In the genomic region with DNA sequence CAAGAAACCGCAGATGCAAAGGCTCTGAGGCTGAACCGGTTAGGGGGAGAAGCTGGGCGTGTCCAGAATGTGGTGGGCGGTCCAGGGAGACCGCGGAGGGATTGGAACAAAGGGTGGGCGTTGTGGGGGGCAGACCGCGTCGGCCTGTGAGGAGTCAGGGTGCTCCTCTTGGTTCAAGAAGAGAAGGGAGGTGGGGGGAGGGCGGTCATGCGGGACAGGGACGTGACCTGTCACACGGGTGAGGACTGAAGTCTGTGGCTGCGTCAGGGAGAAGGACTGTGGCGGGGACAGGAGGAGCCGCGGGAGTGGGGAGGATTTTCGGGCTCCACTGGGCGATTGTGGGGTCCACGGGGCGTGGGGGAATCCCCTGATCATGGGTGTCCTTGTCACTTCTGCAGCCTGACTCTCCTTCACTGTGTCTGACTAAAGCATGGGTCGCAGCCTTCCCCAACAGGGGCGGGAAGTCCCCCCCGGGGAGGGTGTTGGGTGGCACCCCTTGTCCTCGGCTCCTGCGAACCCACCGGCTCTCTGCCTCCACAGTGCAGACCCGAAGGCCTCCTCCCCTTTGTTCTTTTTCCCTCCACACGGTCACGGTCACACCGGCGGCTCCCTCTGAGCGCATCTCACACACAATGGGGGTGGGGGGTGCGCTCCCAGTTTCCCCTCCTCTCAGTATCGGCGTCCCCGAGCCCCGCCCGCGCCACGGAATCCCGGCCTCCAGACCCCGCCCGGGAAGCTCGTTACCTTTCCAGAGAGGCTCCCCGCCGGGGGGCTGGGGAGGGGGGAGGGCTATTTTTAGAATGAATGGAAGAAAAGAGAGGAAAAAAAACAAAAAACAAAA, we compare ENCODE assay signal across 8 cellular contexts. TPM values are rescaled to one million over a fixed set of nuclear protein-coding genes. Genes with fewer than 3 reads are reported as not detected.
A peak's percentile ranks its signal among the peaks of the same experiment; 100 is the strongest.
DNase-seq lines count a peak whose midpoint lies in the region; ATAC-seq and TF ChIP-seq lines count a peak whose summit lies in the region.

No MANE protein-coding gene starts in this region.

- peaks cover 48 to 60% of the 10 kb centered on the region in 2 donors for H3K27me3 ChIP-seq in duodenal mucosa (ENCODE audit: control insufficient read depth in 1 of 2, insufficient read depth in 2 of 2, low read length in 2 of 2)

- intact Hi-C loops in activated CD4-positive, alpha-beta T cell treated with anti-CD3 and anti-CD28 coated beads for 36 hours (cut with DNase I, micrococcal nuclease) = no loop called here

- TF ChIP-seq CTCF in GM13976 (IDR thresholded peaks at IDR 0.05; ENCODE audit: borderline replicate concordance, control extremely low read depth, extremely low read depth, insufficient read depth, missing control alignments) (no peak), omental fat pad (IDR thresholded peaks at IDR 0.05) (no peak)

- H3K4me1 Mint-ChIP-seq in activated CD4-positive, alpha-beta T cell treated with anti-CD3 and anti-CD28 coated beads for 36 hours = peaks cover 52% of the 10 kb centered on the region
- peaks cover 49% of the 10 kb centered on the region for H3K4me1 Mint-ChIP-seq in stimulated activated effector memory CD8-positive, alpha-beta T cell treated with anti-CD3 and anti-CD28 coated beads, Interleukin-12 subunit alpha, Interleukin-12 subunit beta, amount 100 ng/mL, for 72 hours

- H3K9me3 ChIP-seq in SK-N-MC (ENCODE audit: low read depth, low read length) (no peaks in the 10 kb centered on the region), duodenal mucosa (ENCODE audit: control insufficient read depth in 1 of 2, low read length in 2 of 2) (no peaks in the 10 kb centered on the region)

- H3K9me3 Mint-ChIP-seq in activated CD4-positive, alpha-beta T cell treated with anti-CD3 and anti-CD28 coated beads for 36 hours (ENCODE audit: low read depth) = no peaks in the 10 kb centered on the region
- no peaks in the 10 kb centered on the region for H3K9me3 Mint-ChIP-seq in stimulated activated effector memory CD8-positive, alpha-beta T cell treated with anti-CD3 and anti-CD28 coated beads, Interleukin-12 subunit alpha, Interleukin-12 subunit beta, amount 100 ng/mL, for 72 hours

- peak overlapping the region; percentile 94 for H3K4me3 ChIP-seq in SK-N-MC
- H3K4me3 ChIP-seq in duodenal mucosa (ENCODE audit: low read depth in 1 of 2, low read length in 2 of 2) = peak overlapping the region; percentile 8 to 16

- H3K9ac ChIP-seq in SK-N-MC (ENCODE audit: insufficient read length) (peak overlapping the region; percentile 51), duodenal mucosa (ENCODE audit: low read depth in 1 of 2, low read length in 2 of 2) (no peak overlapping the region)

- peaks cover 5 to 34% of the 10 kb centered on the region in 2 donors for H3K4me1 ChIP-seq in duodenal mucosa (ENCODE audit: control insufficient read depth in 1 of 2, insufficient read depth in 2 of 2, low read length in 2 of 2)

- CTCF ChIA-PET in activated CD4-positive, alpha-beta T cell treated with anti-CD3 and anti-CD28 coated beads for 36 hours (lab: Charles Lee) = interaction anchor here (0.6 to 1.3 kb wide), 4 partner anchors 44 to 415 kb away, joined by 3 to 6 read pairs (median 3); no protein-coding TSS in a partner anchor

- DNase-seq in activated CD4-positive, alpha-beta T cell treated with anti-CD3 and anti-CD28 coated beads for 36 hours = peak; percentile 61
- no peak for DNase-seq in activated CD4-positive, alpha-beta T cell treated with anti-CD3 and anti-CD28 coated beads for 1 hour
- DNase-seq in SK-N-MC (ENCODE audit: low read depth, low spot score) (no peak), GM13976 (ENCODE audit: low spot score) (no peak), omental fat pad (ENCODE audit: low spot score) (no peak)
- peak in 1 of 2 donors; percentile 43 for DNase-seq in stimulated activated effector memory CD8-positive, alpha-beta T cell treated with anti-CD3 and anti-CD28 coated beads, Interleukin-12 subunit alpha, Interleukin-12 subunit beta, amount 100 ng/mL, for 72 hours (ENCODE audit: low spot score in 2 of 2)

- no peak for ATAC-seq in activated CD4-positive, alpha-beta T cell treated with anti-CD3 and anti-CD28 coated beads for 36 hours
- peak; percentile 47 for ATAC-seq in stimulated activated effector memory CD8-positive, alpha-beta T cell treated with anti-CD3 and anti-CD28 coated beads, Interleukin-12 subunit alpha, Interleukin-12 subunit beta, amount 100 ng/mL, for 72 hours
- ATAC-seq in HG02588 (IDR thresholded peaks at IDR 0.05; ENCODE audit: unreplicated experiment) = no peak
- ATAC-seq in omental fat pad (ENCODE audit: low FRiP score) = no peak

- peak overlapping the region; percentile 16 for H3K27ac Mint-ChIP-seq in activated CD4-positive, alpha-beta T cell treated with anti-CD3 and anti-CD28 coated beads for 36 hours
- H3K27ac Mint-ChIP-seq in stimulated activated effector memory CD8-positive, alpha-beta T cell treated with anti-CD3 and anti-CD28 coated beads, Interleukin-12 subunit alpha, Interleukin-12 subunit beta, amount 100 ng/mL, for 72 hours = peak overlapping the region; percentile 93

- in situ Hi-C loops in GM13976 (cut with MboI; ENCODE audit: low sequenced_read_pairs, unreplicated experiment) = no loop called here

- H3K36me3 ChIP-seq in SK-N-MC (ENCODE audit: insufficient read depth, low read length) (no peaks in the 10 kb centered on the region), duodenal mucosa (ENCODE audit: control insufficient read depth in 1 of 2, insufficient read depth in 2 of 2, low read length in 2 of 2) (no peaks in the 10 kb centered on the region)

- POLR2A ChIA-PET in activated CD4-positive, alpha-beta T cell treated with anti-CD3 and anti-CD28 coated beads for 36 hours (lab: Charles Lee) = interaction anchor here (0.6 kb wide), 1 partner anchor 420 kb away, joined by 3 read pairs; no protein-coding TSS in a partner anchor

- peak overlapping the region; percentile 52 for H3K4me3 Mint-ChIP-seq in activated CD4-positive, alpha-beta T cell treated with anti-CD3 and anti-CD28 coated beads for 36 hours
- H3K4me3 Mint-ChIP-seq in stimulated activated effector memory CD8-positive, alpha-beta T cell treated with anti-CD3 and anti-CD28 coated beads, Interleukin-12 subunit alpha, Interleukin-12 subunit beta, amount 100 ng/mL, for 72 hours = peak overlapping the region; percentile 85

- H3K36me3 Mint-ChIP-seq in activated CD4-positive, alpha-beta T cell treated with anti-CD3 and anti-CD28 coated beads for 36 hours (ENCODE audit: low read depth) = no peaks in the 10 kb centered on the region
- peaks cover 44% of the 10 kb centered on the region for H3K36me3 Mint-ChIP-seq in stimulated activated effector memory CD8-positive, alpha-beta T cell treated with anti-CD3 and anti-CD28 coated beads, Interleukin-12 subunit alpha, Interleukin-12 subunit beta, amount 100 ng/mL, for 72 hours

- H3K27ac ChIP-seq in SK-N-MC (peak overlapping the region; percentile 77; the same call in 1 of the 2 replicates), duodenal mucosa (ENCODE audit: low read depth, low read length) (no peak overlapping the region)

- H3K27me3 Mint-ChIP-seq in activated CD4-positive, alpha-beta T cell treated with anti-CD3 and anti-CD28 coated beads for 36 hours = peaks cover 48% of the 10 kb centered on the region

RNA-seq across cellular contexts. Expression of gene KCNN1, which starts 16.4 kb away (rescaled TPM):
- total RNA-seq in activated CD4-positive, alpha-beta T cell treated with anti-CD3 and anti-CD28 coated beads for 36 hours = under 1 TPM in 1 of 2 experiments, not detected in 1; 0.05 TPM
- total RNA-seq in omental fat pad = 1 to 10 TPM in 1 of 4 donors, under 1 TPM in 2, not detected in 1; 0.12 to 1.0 (median 0.88) TPM

RNA-seq across cellular contexts. Expression of gene CCDC124, which starts 17.7 kb away (rescaled TPM):
- total RNA-seq in activated CD4-positive, alpha-beta T cell treated with anti-CD3 and anti-CD28 coated beads for 36 hours = 100 to 1,000 TPM in 1 of 2 experiments, 10 to 100 TPM in 1; 99.3 to 131 TPM
- 10 to 100 TPM; 34.7 to 73.4 (median 49.5) TPM for total RNA-seq in omental fat pad

RNA-seq across cellular contexts. Expression of gene ARRDC2, which starts 57.4 kb away (rescaled TPM):
- 10 to 100 TPM; 13.5 to 21.7 TPM for total RNA-seq in activated CD4-positive, alpha-beta T cell treated with anti-CD3 and anti-CD28 coated beads for 36 hours
- 100 to 1,000 TPM in 1 of 4 donors, 10 to 100 TPM in 3; 16.0 to 117 (median 30.3) TPM for total RNA-seq in omental fat pad
